In the genomic region with DNA sequence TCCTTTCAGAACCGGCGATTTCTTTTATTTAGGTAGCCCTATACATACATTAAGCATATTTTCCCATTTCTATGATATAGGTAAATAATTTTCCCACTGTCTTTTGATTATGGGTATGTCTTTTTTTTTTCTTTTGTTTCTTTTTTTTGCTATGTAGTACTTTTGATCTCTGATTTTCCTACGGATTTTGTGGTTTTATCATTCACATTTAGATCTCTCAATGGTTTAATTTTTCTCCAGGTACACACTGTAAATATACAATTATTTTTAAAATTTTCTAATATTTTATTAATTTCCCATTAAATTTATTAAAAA, we compare ENCODE assay signal across 8 cellular contexts. TPM values are rescaled to one million over a fixed set of nuclear protein-coding genes. Genes with fewer than 3 reads are reported as not detected.
DNase-seq lines count a peak whose midpoint lies in the region; ATAC-seq, FAIRE-seq and TF ChIP-seq lines count a peak whose summit lies in the region.

No MANE protein-coding gene starts in this region.

- peaks cover 54% of the 10 kb centered on the region for H3K4me1 Mint-ChIP-seq in CD4-positive, alpha-beta T cell (ENCODE audit: low read depth)

- POLR2A ChIA-PET in CD4-positive, alpha-beta T cell (lab: Charles Lee) = no interaction called here
- POLR2A ChIA-PET in PC-3 (lab: Charles Lee; ENCODE audit: unreplicated experiment) = no interaction called here
- POLR2A ChIA-PET in endothelial cell of umbilical vein (lab: Charles Lee) = no interaction called here

- no peaks in the 10 kb centered on the region for H3K9me2 ChIP-seq in PC-3 (replicated peaks; ENCODE audit: low read length)

- H3K9ac ChIP-seq in PC-3 (ENCODE audit: low read length) = peak overlapping the region; percentile 91
- peak overlapping the region; percentile 85 for H3K9ac ChIP-seq in endothelial cell of umbilical vein (replicated peaks; ENCODE audit: extremely low read depth, insufficient read depth, low read length)

- peak overlapping the region; percentile 82 for H3K27ac ChIP-seq in CD4-positive, alpha-beta T cell (ENCODE audit: low read depth, low read length)
- no peak overlapping the region for H3K27ac ChIP-seq in PC-3 (ENCODE audit: low read length)
- H3K27ac ChIP-seq in endothelial cell of umbilical vein (ENCODE audit: insufficient read depth, low read depth, low read length) = no peak overlapping the region
- no peak overlapping the region for H3K27ac ChIP-seq in neutrophil

- H3F3A ChIP-seq in PC-3 (ENCODE audit: low read length, unreplicated experiment) = no peaks in the 10 kb centered on the region

- H3K36me3 ChIP-seq in PC-3 (ENCODE audit: low read depth, low read length) (peaks cover 6% of the 10 kb centered on the region; the same call in 1 of the 2 replicates), endothelial cell of umbilical vein (ENCODE audit: control insufficient read depth in 2 of 2, extremely low read depth in 1 of 2, insufficient read depth in 2 of 2, low read length in 2 of 2) (no peaks in the 10 kb centered on the region), neutrophil (no peaks in the 10 kb centered on the region)

- H3K4me3 ChIP-seq in PC-3 (ENCODE audit: low read length) = peak overlapping the region; percentile 92
- peak overlapping the region; percentile 46 to 89 (median 83) for H3K4me3 ChIP-seq in endothelial cell of umbilical vein (replicated peaks in 1 of 3; ENCODE audit: insufficient read depth in 1 of 3, low read depth in 1 of 3, low read length in 3 of 3)
- H3K4me3 ChIP-seq in neutrophil (ENCODE audit: low read depth in 1 of 2, low read length in 1 of 2) = peak overlapping the region; percentile 72 to 86

- BruUV-seq in PC-3 (replicated peaks; lab: Mats Ljungman, UMichigan) (TSS peak; percentile 54), endothelial cell of umbilical vein (replicated peaks; lab: Mats Ljungman, UMichigan) (TSS peak; percentile 32)

- no peaks in the 10 kb centered on the region for H3K27me3 Mint-ChIP-seq in CD4-positive, alpha-beta T cell

- intact Hi-C loops in CD4-positive, alpha-beta T cell (cut with DNase I, micrococcal nuclease) = loop anchor here (2.0 to 5.0 kb wide), 6 partner anchors 54 to 500 kb away; a partner anchor contains a TSS
- intact Hi-C loops in PC-3 (cut with micrococcal nuclease) (loop anchor here (2.0 kb wide), 1 partner anchor 74 kb away; no protein-coding TSS in a partner anchor), endothelial cell of umbilical vein (cut with micrococcal nuclease) (loop anchor here (5.0 to 10.0 kb wide), 2 partner anchors 170 to 302 kb away; a partner anchor contains a TSS)

- no peak for FAIRE-seq in endothelial cell of umbilical vein (lab: Jason Lieb, UNC)

- H3K4me2 ChIP-seq in PC-3 (ENCODE audit: low read length) (peak overlapping the region; percentile 79), endothelial cell of umbilical vein (ENCODE audit: insufficient read depth, low read length) (peak overlapping the region; percentile 85)

- CTCF ChIA-PET in CD4-positive, alpha-beta T cell (lab: Charles Lee) = no interaction called here
- CTCF ChIA-PET in PC-3 (lab: Charles Lee) = no interaction called here
- CTCF ChIA-PET in endothelial cell of umbilical vein (lab: Charles Lee) = no interaction called here

- no peak for TF ChIP-seq CTCF in CD4-positive, alpha-beta T cell (IDR thresholded peaks at IDR 0.05)
- no peak for TF ChIP-seq CTCF in PC-3 (conservative IDR thresholded peaks at IDR 0.05; ENCODE audit: low read depth, low read length)
- TF ChIP-seq CTCF in endothelial cell of umbilical vein (IDR thresholded peaks at IDR 0.05; ENCODE audit: extremely low read depth in 1 of 2, insufficient read depth in 1 of 2, low read depth in 1 of 2, low read length in 2 of 2) = no peak
- no peak for TF ChIP-seq CTCF in neutrophil (IDR thresholded peaks at IDR 0.05)

- peak overlapping the region; percentile 88 for H3K27ac Mint-ChIP-seq in CD4-positive, alpha-beta T cell

- H3K9me3 Mint-ChIP-seq in CD4-positive, alpha-beta T cell = peaks cover 10% of the 10 kb centered on the region

- no peaks in the 10 kb centered on the region for H4K20me1 ChIP-seq in PC-3 (ENCODE audit: low read length)
- no peaks in the 10 kb centered on the region for H4K20me1 ChIP-seq in endothelial cell of umbilical vein (replicated peaks; ENCODE audit: control insufficient read depth, extremely low read depth, insufficient read depth, low read length)

- dilution Hi-C loops in endothelial cell of umbilical vein (cut with MboI; ENCODE audit: extremely low pct_ligation_motif_present, low sequenced_read_pairs) = no loop called here

- H3K36me3 Mint-ChIP-seq in CD4-positive, alpha-beta T cell (ENCODE audit: low read depth) = peaks cover 22% of the 10 kb centered on the region

- H3K4me3 Mint-ChIP-seq in CD4-positive, alpha-beta T cell = peak overlapping the region; percentile 94

- peaks cover 9% of the 10 kb centered on the region for H3K9me3 ChIP-seq in CD4-positive, alpha-beta T cell (ENCODE audit: control insufficient read depth, low read length)
- H3K9me3 ChIP-seq in PC-3 (ENCODE audit: low read length) (peaks cover 14% of the 10 kb centered on the region), endothelial cell of umbilical vein (replicated peaks; ENCODE audit: control insufficient read depth, insufficient read depth, low read length) (no peaks in the 10 kb centered on the region), neutrophil (no peaks in the 10 kb centered on the region)

- peak overlapping the region; percentile 83 for H2AFZ ChIP-seq in PC-3 (ENCODE audit: low read length)
- peak overlapping the region; percentile 75 for H2AFZ ChIP-seq in endothelial cell of umbilical vein (ENCODE audit: low read depth, low read length)

- no peak for ATAC-seq in CD4-positive, alpha-beta T cell (ENCODE audit: poor library complexity)
- ATAC-seq in PC-3 (no peak), HG03280 (IDR thresholded peaks at IDR 0.05; ENCODE audit: unreplicated experiment) (no peak)

- no peak for DNase-seq in CD4-positive, alpha-beta T cell
- DNase-seq in PC-3 (no peak), endothelial cell of umbilical vein (ENCODE audit: low read depth, low spot score) (no peak), NCI-H187 treated with DMSO at 0.1 percent for 48 hours (lab: John Stamatoyannopoulos, UW) (no peak), amniotic stem cell (lab: John Stamatoyannopoulos, UW) (no peak), OCI-M2 (lab: John Stamatoyannopoulos, UW; ENCODE audit: unreplicated experiment) (no peak)

- no peaks in the 10 kb centered on the region for H3K9me1 ChIP-seq in endothelial cell of umbilical vein (replicated peaks; ENCODE audit: control insufficient read depth, extremely low read depth, insufficient read depth, low read length)

- H3K27me3 ChIP-seq in CD4-positive, alpha-beta T cell (ENCODE audit: control insufficient read depth, insufficient read depth, low read length) = no peaks in the 10 kb centered on the region
- H3K27me3 ChIP-seq in PC-3 (ENCODE audit: low read length) (no peaks in the 10 kb centered on the region), endothelial cell of umbilical vein (ENCODE audit: control insufficient read depth in 2 of 2, insufficient read depth in 2 of 2, low read length in 2 of 2) (no peaks in the 10 kb centered on the region), neutrophil (no peaks in the 10 kb centered on the region)

- no peak for TF ChIP-seq POLR2A in endothelial cell of umbilical vein (IDR thresholded peaks at IDR 0.05; ENCODE audit: low read depth, low read length)

- peaks cover 8% of the 10 kb centered on the region; the same call in 1 of the 2 replicates for H3K4me1 ChIP-seq in PC-3 (ENCODE audit: insufficient read depth, low read length)
- peaks cover 5% of the 10 kb centered on the region for H3K4me1 ChIP-seq in endothelial cell of umbilical vein (ENCODE audit: control insufficient read depth, extremely low read depth, insufficient read depth, low read length)
- peaks cover 7 to 11% of the 10 kb centered on the region in 2 experiments for H3K4me1 ChIP-seq in neutrophil (ENCODE audit: control insufficient read depth in 1 of 2, insufficient read depth in 1 of 2, low read depth in 1 of 2, low read length in 1 of 2)

- H3K79me2 ChIP-seq in PC-3 (ENCODE audit: low read length) = peaks cover 23% of the 10 kb centered on the region
- peaks cover 20% of the 10 kb centered on the region for H3K79me2 ChIP-seq in endothelial cell of umbilical vein (ENCODE audit: control insufficient read depth, insufficient read depth, low read length)

TF ChIP-seq in endothelial cell of umbilical vein, 7 proteins besides CTCF, POLR2A, EP300 and RAD21:
- TF ChIP-seq GATA2 (IDR thresholded peaks at IDR 0.05; ENCODE audit: insufficient read depth, insufficient read length, low read depth, low read length) (no peak), EZH2 (IDR thresholded peaks at IDR 0.05; ENCODE audit: borderline replicate concordance, low read depth, low read length, severe bottlenecking) (no peak), FOS (IDR thresholded peaks at IDR 0.05; ENCODE audit: borderline replicate concordance, insufficient read depth, low read length) (no peak), POLR2AphosphoS5 (IDR thresholded peaks at IDR 0.05; ENCODE audit: insufficient read depth, low read depth, low read length) (no peak), MYC (IDR thresholded peaks at IDR 0.05; ENCODE audit: low read depth, low read length) (no peak), JUN (IDR thresholded peaks at IDR 0.05; ENCODE audit: borderline replicate concordance, insufficient read depth, insufficient read length, low read depth) (no peak)
- TF ChIP-seq, protein P1, sequence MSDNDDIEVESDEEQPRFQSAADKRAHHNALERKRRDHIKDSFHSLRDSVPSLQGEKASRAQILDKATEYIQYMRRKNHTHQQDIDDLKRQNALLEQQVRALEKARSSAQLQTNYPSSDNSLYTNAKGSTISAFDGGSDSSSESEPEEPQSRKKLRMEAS (IDR thresholded peaks at IDR 0.05; ENCODE audit: insufficient read depth, insufficient read length) = no peak

RNA-seq across cellular contexts. Expression of a gene that starts 0.4 kb away (rescaled TPM):
- total RNA-seq in CD4-positive, alpha-beta T cell = 10 to 100 TPM; 17.9 to 18.1 TPM
- total RNA-seq in PC-3 (2014; rRNA removed) = 12.8 and 13.5 TPM in 2 replicates
- 12.9 and 16.7 TPM in 2 replicates for total RNA-seq in endothelial cell of umbilical vein
- 8.5 and 9.1 TPM in 2 replicates for polyA plus RNA-seq in endothelial cell of umbilical vein
- polyA plus RNA-seq in endothelial cell of umbilical vein (2011; cell fraction: cytosol; rRNA removed) = 5.6 and 7.8 TPM in 2 replicates
- 63.6 and 66.1 TPM in 2 replicates for polyA plus RNA-seq in endothelial cell of umbilical vein (2011; cell fraction: nucleus; rRNA removed)
- polyA plus RNA-seq in endothelial cell of umbilical vein (2012) = 14.8 and 16.7 TPM in 2 replicates
- polyA minus RNA-seq in endothelial cell of umbilical vein = 15.3 and 20.3 TPM in 2 replicates
- 2.5 TPM for polyA minus RNA-seq in endothelial cell of umbilical vein (2011; cell fraction: cytosol; rRNA and poly(A)+ RNA removed)
- 11.4 and 18.2 TPM in 2 replicates for polyA minus RNA-seq in endothelial cell of umbilical vein (2011; cell fraction: nucleus; rRNA and poly(A)+ RNA removed)
